28 cellular contexts compared by ENCODE assay signal in the genomic region with DNA sequence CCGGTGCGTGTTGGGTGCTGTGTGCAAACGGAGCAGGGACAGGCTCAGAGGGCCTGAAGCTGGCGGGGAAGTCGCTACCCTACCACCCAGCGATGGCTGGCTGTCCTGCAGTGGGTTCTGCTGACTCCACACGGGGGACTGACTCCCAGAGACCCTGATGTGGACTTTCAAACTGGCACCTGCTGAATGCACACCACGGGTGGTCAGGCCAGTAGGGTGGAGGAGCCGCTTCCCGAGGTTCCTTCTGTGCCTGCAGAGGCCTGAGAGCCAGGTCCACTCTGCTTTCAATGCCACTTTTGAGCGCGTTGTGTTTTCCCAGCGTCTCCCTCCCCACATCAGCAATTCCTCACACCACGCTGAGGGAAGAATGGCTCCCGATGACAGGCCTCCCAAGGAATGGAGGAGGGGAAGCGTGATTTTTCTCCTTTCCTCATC.
"Had no signal": no experiment of that assay in that cellular context is flagged by ENCODE, and none has a peak within 500 bp of the region (broad histone marks: within the 10 kb centered on the region; RNA-seq: fewer than 3 reads in every experiment).

No MANE protein-coding gene starts in this region.

- H3K27ac Mint-ChIP-seq: activated CD8-positive, alpha-beta T cell treated with anti-CD3 and anti-CD28 coated beads, Interleukin-2, amount 10 ng/mL, durations not matched to agents 7 days and 5 days; activated naive CD4-positive, alpha-beta T cell treated with anti-CD3 and anti-CD28 coated beads, Interleukin-2, amount 50 U/mL, for 72 hours; activated naive CD8-positive, alpha-beta T cell treated with anti-CD3 and anti-CD28 coated beads, Interleukin-2, amount 50 U/mL, for 24 hours; T-cell had no signal

- H3K4me1 Mint-ChIP-seq: activated naive CD8-positive, alpha-beta T cell treated with anti-CD3 and anti-CD28 coated beads, Interleukin-2, amount 50 U/mL, for 24 hours; central memory CD8-positive, alpha-beta T cell; T-cell had no signal

- H3K4me3 Mint-ChIP-seq: activated CD8-positive, alpha-beta T cell treated with anti-CD3 and anti-CD28 coated beads, Interleukin-2, amount 10 ng/mL, durations not matched to agents 7 days and 5 days; activated naive CD8-positive, alpha-beta T cell treated with anti-CD3 and anti-CD28 coated beads, Interleukin-2, amount 50 U/mL, for 24 hours; activated T-cell treated with anti-CD3 and anti-CD28 coated beads, Interleukin-2, amount 50 U/mL, for 4 hours; brain; central memory CD8-positive, alpha-beta T cell; T-cell had no signal

- H3K36me3 Mint-ChIP-seq: activated naive CD4-positive, alpha-beta T cell treated with anti-CD3 and anti-CD28 coated beads, Interleukin-2, amount 50 U/mL, for 72 hours; brain; T-cell had no signal

- ATAC-seq: activated CD8-positive, alpha-beta T cell treated with anti-CD3 and anti-CD28 coated beads, Interleukin-2, amount 10 ng/mL, durations not matched to agents 7 days and 5 days; activated naive CD4-positive, alpha-beta T cell treated with anti-CD3 and anti-CD28 coated beads, Interleukin-2, amount 50 U/mL, for 72 hours; activated naive CD8-positive, alpha-beta T cell treated with anti-CD3 and anti-CD28 coated beads, Interleukin-2, amount 50 U/mL, for 24 hours; activated T-cell treated with anti-CD3 and anti-CD28 coated beads, Interleukin-2, amount 50 U/mL, for 4 hours; Right ventricle myocardium inferior; T-cell had no signal

- H3K27ac ChIP-seq: VCaP had no signal

- H3K36me3 ChIP-seq: MG63 had no signal

- DNase-seq: activated CD4-positive, alpha-beta T cell treated with anti-CD3 and anti-CD28 coated beads for 4 hours; activated CD4-positive, alpha-beta T cell treated with anti-CD3 and anti-CD28 coated beads, Interleukin-2, amount 50 U/mL, for 4 hours; activated CD4-positive, CD25-positive, alpha-beta regulatory T cell; activated CD8-positive, alpha-beta T cell treated with anti-CD3 and anti-CD28 coated beads, Interleukin-2, amount 10 ng/mL, durations not matched to agents 7 days and 5 days; activated effector memory CD4-positive, alpha-beta T cell treated with anti-CD3 and anti-CD28 coated beads, Interleukin-2, amount 50 U/mL, for 16 hours; activated naive CD4-positive, alpha-beta T cell treated with Interleukin-2 at 50 U/mL for 16 hours; activated naive CD8-positive, alpha-beta T cell treated with anti-CD3 and anti-CD28 coated beads, Interleukin-2, amount 50 U/mL, for 24 hours; activated T-cell treated with anti-CD3 and anti-CD28 coated beads, Interleukin-2, amount 50 U/mL, for 4 hours; amniotic stem cell; MG63; MV-4-11; NCI-H1092 treated with DMSO at 0.1 percent for 48 hours; NCI-H1417 treated with DMSO at 0.1 percent for 48 hours; NCI-H1694 treated with DMSO at 0.1 percent for 48 hours; NCI-H2029 treated with DMSO at 0.1 percent for 48 hours; NCI-H345; NCI-H510A; NCI-H526 treated with DMSO at 0.1 percent for 48 hours; NCI-H82; T-cell; T-helper 2 cell; T1000 had no signal

- H3K9me3 ChIP-seq: MG63 had no signal

- H3K9me3 Mint-ChIP-seq: activated naive CD4-positive, alpha-beta T cell treated with anti-CD3 and anti-CD28 coated beads, Interleukin-2, amount 50 U/mL, for 72 hours; activated naive CD8-positive, alpha-beta T cell treated with anti-CD3 and anti-CD28 coated beads, Interleukin-2, amount 50 U/mL, for 24 hours; activated T-cell treated with anti-CD3 and anti-CD28 coated beads, Interleukin-2, amount 50 U/mL, for 4 hours; central memory CD8-positive, alpha-beta T cell; T-cell had no signal

- H3K4me3 ChIP-seq: MG63, SK-N-MC had no signal

- H3K27me3 ChIP-seq: MG63 had no signal
